ENCODE assay signal across 1 cellular context in the genomic region with DNA sequence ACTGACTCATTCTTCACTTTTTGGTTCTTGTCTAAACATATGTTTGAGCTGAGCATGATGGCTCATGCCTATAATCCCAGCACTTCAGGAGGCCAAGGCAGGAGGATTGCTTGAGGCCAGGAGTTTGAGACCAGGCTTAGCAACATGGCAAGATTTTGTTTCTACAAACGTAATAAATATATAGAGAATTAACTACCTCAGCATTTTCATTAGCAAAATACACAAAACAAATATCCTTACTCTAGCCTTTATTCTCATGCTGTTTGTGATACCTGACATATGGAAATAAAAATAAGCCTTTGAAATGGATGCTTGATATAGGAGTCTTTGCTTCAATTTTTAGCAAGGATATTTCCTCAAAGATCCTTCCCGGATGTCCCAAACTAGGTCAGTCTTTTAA.
A peak's percentile ranks its signal among the peaks of the same experiment; 100 is the strongest.
TF ChIP-seq lines count a peak whose summit lies in the region.

No MANE protein-coding gene starts in this region.

TF ChIP-seq in IMR-90, 13 proteins besides CTCF, POLR2A, EP300 and RAD21:
- TF ChIP-seq, protein P1, sequence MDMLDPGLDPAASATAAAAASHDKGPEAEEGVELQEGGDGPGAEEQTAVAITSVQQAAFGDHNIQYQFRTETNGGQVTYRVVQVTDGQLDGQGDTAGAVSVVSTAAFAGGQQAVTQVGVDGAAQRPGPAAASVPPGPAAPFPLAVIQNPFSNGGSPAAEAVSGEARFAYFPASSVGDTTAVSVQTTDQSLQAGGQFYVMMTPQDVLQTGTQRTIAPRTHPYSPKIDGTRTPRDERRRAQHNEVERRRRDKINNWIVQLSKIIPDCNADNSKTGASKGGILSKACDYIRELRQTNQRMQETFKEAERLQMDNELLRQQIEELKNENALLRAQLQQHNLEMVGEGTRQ (IDR thresholded peaks at IDR 0.05; ENCODE audit: low read depth, low read length), result no peak
- TF ChIP-seq RFX5 (IDR thresholded peaks at IDR 0.05; ENCODE audit: low read depth, low read length) (no peak), MAFK (IDR thresholded peaks at IDR 0.05; ENCODE audit: low read depth, low read length) (peak; percentile 21; the same call in 1 of the 2 replicates), CEBPB (IDR thresholded peaks at IDR 0.05; ENCODE audit: low read depth, low read length) (no peak), CHD1 (IDR thresholded peaks at IDR 0.05; ENCODE audit: low read depth, low read length) (no peak), MXI1 (IDR thresholded peaks at IDR 0.05; ENCODE audit: borderline replicate concordance, low read depth, low read length) (no peak)
TF ChIP-seq in IMR-90: peak in this region for 1.
